ENCODE assay signal across 1 cellular context in genomic region chr4:40845136-40845910, GRCh38.
TF ChIP-seq lines count a peak whose summit lies in the region.

No MANE protein-coding gene starts in this region.

TF ChIP-seq in GM23338, 12 proteins besides CTCF, POLR2A, EP300 and RAD21 (continued from another document):
- TF ChIP-seq, protein P1, sequence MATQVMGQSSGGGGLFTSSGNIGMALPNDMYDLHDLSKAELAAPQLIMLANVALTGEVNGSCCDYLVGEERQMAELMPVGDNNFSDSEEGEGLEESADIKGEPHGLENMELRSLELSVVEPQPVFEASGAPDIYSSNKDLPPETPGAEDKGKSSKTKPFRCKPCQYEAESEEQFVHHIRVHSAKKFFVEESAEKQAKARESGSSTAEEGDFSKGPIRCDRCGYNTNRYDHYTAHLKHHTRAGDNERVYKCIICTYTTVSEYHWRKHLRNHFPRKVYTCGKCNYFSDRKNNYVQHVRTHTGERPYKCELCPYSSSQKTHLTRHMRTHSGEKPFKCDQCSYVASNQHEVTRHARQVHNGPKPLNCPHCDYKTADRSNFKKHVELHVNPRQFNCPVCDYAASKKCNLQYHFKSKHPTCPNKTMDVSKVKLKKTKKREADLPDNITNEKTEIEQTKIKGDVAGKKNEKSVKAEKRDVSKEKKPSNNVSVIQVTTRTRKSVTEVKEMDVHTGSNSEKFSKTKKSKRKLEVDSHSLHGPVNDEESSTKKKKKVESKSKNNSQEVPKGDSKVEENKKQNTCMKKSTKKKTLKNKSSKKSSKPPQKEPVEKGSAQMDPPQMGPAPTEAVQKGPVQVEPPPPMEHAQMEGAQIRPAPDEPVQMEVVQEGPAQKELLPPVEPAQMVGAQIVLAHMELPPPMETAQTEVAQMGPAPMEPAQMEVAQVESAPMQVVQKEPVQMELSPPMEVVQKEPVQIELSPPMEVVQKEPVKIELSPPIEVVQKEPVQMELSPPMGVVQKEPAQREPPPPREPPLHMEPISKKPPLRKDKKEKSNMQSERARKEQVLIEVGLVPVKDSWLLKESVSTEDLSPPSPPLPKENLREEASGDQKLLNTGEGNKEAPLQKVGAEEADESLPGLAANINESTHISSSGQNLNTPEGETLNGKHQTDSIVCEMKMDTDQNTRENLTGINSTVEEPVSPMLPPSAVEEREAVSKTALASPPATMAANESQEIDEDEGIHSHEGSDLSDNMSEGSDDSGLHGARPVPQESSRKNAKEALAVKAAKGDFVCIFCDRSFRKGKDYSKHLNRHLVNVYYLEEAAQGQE (IDR thresholded peaks at IDR 0.05; ENCODE audit: unreplicated experiment) = no peak
- TF ChIP-seq POLR2AphosphoS5 (IDR thresholded peaks at IDR 0.05; ENCODE audit: low read depth) (no peak), ZNF114 (CRISPR knock-in tag; IDR thresholded peaks at IDR 0.05) (no peak), ZNF331 (CRISPR knock-in tag; IDR thresholded peaks at IDR 0.05; ENCODE audit: low read depth) (no peak), EZH2phosphoT487 (IDR thresholded peaks at IDR 0.05; ENCODE audit: unreplicated experiment) (no peak), ETS1 (IDR thresholded peaks at IDR 0.05) (no peak), JUNB (IDR thresholded peaks at IDR 0.05; ENCODE audit: unreplicated experiment) (no peak), EZH2 (IDR thresholded peaks at IDR 0.05; ENCODE audit: low read depth, unreplicated experiment) (no peak)
